In the genomic region with DNA sequence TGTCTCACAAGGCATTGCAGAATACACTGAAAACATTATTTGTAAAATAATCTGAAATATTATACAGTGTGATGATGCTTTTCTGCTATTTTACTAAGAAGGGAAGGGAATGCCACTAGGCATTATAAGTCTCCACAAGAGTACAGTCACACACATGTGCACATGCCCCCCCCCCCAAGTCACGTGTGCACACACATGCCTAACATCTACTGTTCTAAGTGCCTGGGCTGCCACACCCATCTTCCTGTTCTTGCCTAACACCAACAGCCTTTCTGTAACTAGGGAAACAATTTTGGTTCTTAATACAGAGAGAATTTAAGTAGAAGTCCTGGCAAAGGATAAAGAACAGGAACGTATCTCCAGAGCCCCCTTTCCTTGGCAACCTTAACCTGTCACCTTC, we compare ENCODE assay signal across 18 cellular contexts. TPM values are rescaled to one million over a fixed set of nuclear protein-coding genes. Genes with fewer than 3 reads are reported as not detected.
DNase-seq lines count a peak whose midpoint lies in the region; ATAC-seq and TF ChIP-seq lines count a peak whose summit lies in the region.
"Had no signal": no experiment of that assay in that cellular context is flagged by ENCODE, and none has a peak within 500 bp of the region (broad histone marks: within the 10 kb centered on the region; RNA-seq: fewer than 3 reads in every experiment).

No MANE protein-coding gene starts in this region.

- ATAC-seq in esophagus mucosa (peak; percentile 71), GM19467 (IDR thresholded peaks at IDR 0.05; ENCODE audit: unreplicated experiment) (no peak), HG02840 (IDR thresholded peaks at IDR 0.05; ENCODE audit: low FRiP score, unreplicated experiment) (no peak)
- ATAC-seq: stimulated activated effector memory CD8-positive, alpha-beta T cell treated with anti-CD3 and anti-CD28 coated beads, Interleukin-12 subunit alpha, Interleukin-12 subunit beta, amount 100 ng/mL, for 72 hours had no signal

- TF ChIP-seq CTCF in HFF-Myc (IDR thresholded peaks at IDR 0.05; ENCODE audit: low read depth, low read length, missing control alignments), result no peak
- TF ChIP-seq CTCF in neural crest cell (conservative IDR thresholded peaks at IDR 0.05), result no peak

- no peaks in the 10 kb centered on the region for H3K36me3 Mint-ChIP-seq in neural crest cell (ENCODE audit: low read depth)
- H3K36me3 Mint-ChIP-seq: activated naive CD8-positive, alpha-beta T cell; brain; stimulated activated effector memory CD8-positive, alpha-beta T cell treated with anti-CD3 and anti-CD28 coated beads, Interleukin-12 subunit alpha, Interleukin-12 subunit beta, amount 100 ng/mL, for 72 hours had no signal

- no peak overlapping the region for H3K4me3 ChIP-seq in HFF-Myc (replicated peaks; ENCODE audit: low read depth, low read length)
- H3K4me3 ChIP-seq: esophagus muscularis mucosa, SK-N-MC, thyroid gland had no signal

- DNase-seq in HFF-Myc (ENCODE audit: extremely low read depth, low read depth), result peak; percentile 3
- peak; percentile 79 for DNase-seq in NOMO-1 treated with DMSO at 0.1 percent for 48 hours (lab: John Stamatoyannopoulos, UW; ENCODE audit: unreplicated experiment)
- DNase-seq in neural crest cell (ENCODE audit: low read depth, low spot score), result no peak
- DNase-seq in NAMALWA (ENCODE audit: low spot score), result no peak
- DNase-seq: activated CD4-positive, alpha-beta T cell treated with anti-CD3 and anti-CD28 coated beads, Interleukin-2, amount 10 ng/mL, durations not matched to agents 7 days and 5 days; dermis blood vessel endothelial cell; hypothalamus; NCI-H1417 treated with DMSO at 0.1 percent for 48 hours; NCI-H2227 treated with DMSO at 0.1 percent for 48 hours; thyroid gland had no signal

- no peaks in the 10 kb centered on the region for H3K4me1 Mint-ChIP-seq in neural crest cell
- H3K4me1 Mint-ChIP-seq: activated CD4-positive, alpha-beta T cell treated with anti-CD3 and anti-CD28 coated beads, Interleukin-2, amount 10 ng/mL, durations not matched to agents 7 days and 5 days; stimulated activated effector memory CD8-positive, alpha-beta T cell treated with anti-CD3 and anti-CD28 coated beads, Interleukin-12 subunit alpha, Interleukin-12 subunit beta, amount 100 ng/mL, for 72 hours had no signal

- H3K4me3 Mint-ChIP-seq in neural crest cell, result no peak overlapping the region
- H3K4me3 Mint-ChIP-seq: activated CD4-positive, alpha-beta T cell treated with anti-CD3 and anti-CD28 coated beads, Interleukin-2, amount 10 ng/mL, durations not matched to agents 7 days and 5 days; activated naive CD8-positive, alpha-beta T cell; brain; stimulated activated effector memory CD8-positive, alpha-beta T cell treated with anti-CD3 and anti-CD28 coated beads, Interleukin-12 subunit alpha, Interleukin-12 subunit beta, amount 100 ng/mL, for 72 hours had no signal

- no peaks in the 10 kb centered on the region for H3K27me3 Mint-ChIP-seq in neural crest cell (ENCODE audit: low read depth)
- H3K27me3 Mint-ChIP-seq: brain had no signal

- H3K27ac Mint-ChIP-seq in neural crest cell (ENCODE audit: unreplicated experiment), result peak overlapping the region; percentile 87
- H3K27ac Mint-ChIP-seq: activated CD4-positive, alpha-beta T cell treated with anti-CD3 and anti-CD28 coated beads, Interleukin-2, amount 10 ng/mL, durations not matched to agents 7 days and 5 days; activated naive CD8-positive, alpha-beta T cell; brain; stimulated activated effector memory CD8-positive, alpha-beta T cell treated with anti-CD3 and anti-CD28 coated beads, Interleukin-12 subunit alpha, Interleukin-12 subunit beta, amount 100 ng/mL, for 72 hours had no signal

- H3K9me3 Mint-ChIP-seq in neural crest cell, result no peaks in the 10 kb centered on the region
- H3K9me3 Mint-ChIP-seq: activated CD4-positive, alpha-beta T cell treated with anti-CD3 and anti-CD28 coated beads, Interleukin-2, amount 10 ng/mL, durations not matched to agents 7 days and 5 days; brain; stimulated activated effector memory CD8-positive, alpha-beta T cell treated with anti-CD3 and anti-CD28 coated beads, Interleukin-12 subunit alpha, Interleukin-12 subunit beta, amount 100 ng/mL, for 72 hours had no signal

RNA-seq across cellular contexts. Expression of gene BCLAF1, which starts 58.2 kb away (rescaled TPM):
- total RNA-seq in esophagus mucosa (80.9 TPM), neural crest cell (253 and 266 TPM in 2 replicates)

Comparison
In these comparisons a context has a peak if more than half of its experiments do, and no peak if none do; other contexts are left out.
1. DNase-seq: peak in HFF-Myc (single experiment) and NOMO-1 treated with DMSO at 0.1 percent for 48 hours (single experiment); none in neural crest cell (single experiment) and NAMALWA (single experiment).